In genomic region chr12:100656806-100657205, GRCh38 we compare ENCODE assay signal across 29 cellular contexts.
DNase-seq lines count a peak whose midpoint lies in the region; ATAC-seq, FAIRE-seq and TF ChIP-seq lines count a peak whose summit lies in the region.
"Had no signal": no experiment of that assay in that cellular context is flagged by ENCODE, and none has a peak within 500 bp of the region (broad histone marks: within the 10 kb centered on the region; RNA-seq: fewer than 3 reads in every experiment).

No MANE protein-coding gene starts in this region.

- H3K9me3 ChIP-seq in neural progenitor cell (ENCODE audit: low read depth) (no peaks in the 10 kb centered on the region), small intestine (ENCODE audit: control insufficient read depth, low read depth) (no peaks in the 10 kb centered on the region)
- H3K9me3 ChIP-seq: pancreas, testis had no signal

- peaks cover 38% of the 10 kb centered on the region for H3K4me1 ChIP-seq in neural progenitor cell
- H3K4me1 ChIP-seq in small intestine (ENCODE audit: control insufficient read depth in 2 of 2, insufficient read depth in 1 of 2, low read depth in 1 of 2, low read length in 1 of 2) = no peaks in the 10 kb centered on the region
- H3K4me1 ChIP-seq: pancreas, testis had no signal

- no peaks in the 10 kb centered on the region for H3K36me3 Mint-ChIP-seq in neural progenitor cell

- peaks cover 9% of the 10 kb centered on the region for H3F3A ChIP-seq in neural progenitor cell (ENCODE audit: low read depth)

- peak overlapping the region; percentile 57 for H3K4me2 ChIP-seq in neural progenitor cell
- H3K4me2 ChIP-seq: smooth muscle cell had no signal

- H3K36me3 ChIP-seq in neural progenitor cell = no peaks in the 10 kb centered on the region
- no peaks in the 10 kb centered on the region for H3K36me3 ChIP-seq in small intestine (ENCODE audit: control insufficient read depth in 2 of 2, insufficient read depth in 2 of 2, low read length in 2 of 2)
- H3K36me3 ChIP-seq: pancreas had no signal

- H3K27ac ChIP-seq in neural progenitor cell (peak overlapping the region; percentile 55), small intestine (ENCODE audit: low read depth in 1 of 2, low read length in 1 of 2) (no peak overlapping the region)
- H3K27ac ChIP-seq: 22Rv1, C4-2B, pancreas, SK-N-MC, testis had no signal

- H3K4me1 Mint-ChIP-seq in neural progenitor cell = no peaks in the 10 kb centered on the region

- no peak for TF ChIP-seq CTCF in neural progenitor cell (IDR thresholded peaks at IDR 0.05)

- no peaks in the 10 kb centered on the region for H3K27me3 Mint-ChIP-seq in neural progenitor cell (ENCODE audit: insufficient read depth, low read depth)

- H4K20me1 ChIP-seq in neural progenitor cell (ENCODE audit: low read depth) = no peaks in the 10 kb centered on the region

- no peak for FAIRE-seq in small intestine (lab: Jason Lieb, UNC)
- FAIRE-seq: GM18507, H54, HTR-8/SVneo, pancreas had no signal

- ATAC-seq in HG02759 (IDR thresholded peaks at IDR 0.05; ENCODE audit: unreplicated experiment) = no peak
- ATAC-seq: left lobe of liver; natural killer cell treated with Interleukin-12 subunit alpha and Interleukin-12 subunit beta and Interleukin-15 and Interleukin-18, amount 100 ng/mL, for 72 hours; pancreas; PC-3 had no signal

- no peak overlapping the region for H3K4me3 Mint-ChIP-seq in neural progenitor cell
- H3K4me3 Mint-ChIP-seq: natural killer cell treated with Interleukin-12 subunit alpha and Interleukin-12 subunit beta and Interleukin-15 and Interleukin-18, amount 100 ng/mL, for 72 hours had no signal

- DNase-seq in NCI-H1092 treated with DMSO at 0.1 percent for 48 hours (lab: John Stamatoyannopoulos, UW) (peak; percentile 52), NCI-H1092 (lab: John Stamatoyannopoulos, UW) (no peak), NCI-H146 (lab: John Stamatoyannopoulos, UW) (peak; percentile 90), NCI-H345 treated with DMSO at 0.1 percent for 48 hours (lab: John Stamatoyannopoulos, UW; ENCODE audit: unreplicated experiment) (peak; percentile 22), neural progenitor cell (ENCODE audit: low spot score) (peak; percentile 67), small intestine (no peak)
- no peak for DNase-seq in activated naive CD4-positive, alpha-beta T cell treated with Interleukin-2 at 50 U/mL for 16 hours
- DNase-seq: activated CD4-positive, alpha-beta T cell treated with anti-CD3 and anti-CD28 coated beads, Interleukin-2, amount 50 U/mL, for 4 hours; activated gamma-delta T cell treated with Interleukin-2 at 50 U/mL for 16 hours; activated T-cell treated with anti-CD3 and anti-CD28 coated beads, Interleukin-2, amount 50 U/mL, for 48 hours; central memory CD4-positive, alpha-beta T cell; cortex of kidney; erythroblast; NCI-H1694; pancreas; PC-3; stimulated activated naive CD4-positive, alpha-beta T cell treated with Interleukin-2 at 50 U/mL for 16 hours; T-helper 2 cell; testis had no signal

- no peak overlapping the region for H2AFZ ChIP-seq in neural progenitor cell (replicated peaks)

- H3K79me2 ChIP-seq in neural progenitor cell (ENCODE audit: low read depth) = no peaks in the 10 kb centered on the region

- H3K4me3 ChIP-seq in neural progenitor cell = no peak overlapping the region
- H3K4me3 ChIP-seq in small intestine (ENCODE audit: low read depth in 1 of 2, low read length in 2 of 2) = no peak overlapping the region
- H3K4me3 ChIP-seq: pancreas, SK-N-MC, smooth muscle cell, testis had no signal

- H3K27ac Mint-ChIP-seq in neural progenitor cell = no peak overlapping the region
- H3K27ac Mint-ChIP-seq: natural killer cell treated with Interleukin-12 subunit alpha and Interleukin-12 subunit beta and Interleukin-15 and Interleukin-18, amount 100 ng/mL, for 72 hours had no signal

- no peaks in the 10 kb centered on the region for H3K9me3 Mint-ChIP-seq in neural progenitor cell

- no peak overlapping the region for H3K9ac ChIP-seq in neural progenitor cell

- no peaks in the 10 kb centered on the region for H3K27me3 ChIP-seq in neural progenitor cell
- no peaks in the 10 kb centered on the region for H3K27me3 ChIP-seq in small intestine (ENCODE audit: control insufficient read depth in 2 of 2, insufficient read depth in 2 of 2, low read length in 2 of 2)
- H3K27me3 ChIP-seq: pancreas, testis had no signal

- 63 to 73% (median 70%) methylated on average over 1 of the region's 1 CpG for WGBS in small intestine, 3 donors

Comparison
In these comparisons a context has a peak if more than half of its experiments do, and no peak if none do; other contexts are left out.
1. DNase-seq: peak in NCI-H1092 treated with DMSO at 0.1 percent for 48 hours (single experiment), NCI-H146 (single experiment), NCI-H345 treated with DMSO at 0.1 percent for 48 hours (single experiment) and neural progenitor cell (single experiment); none in NCI-H1092 (single experiment), activated naive CD4-positive, alpha-beta T cell treated with Interleukin-2 at 50 U/mL for 16 hours (single experiment) and small intestine (single experiment).